In genomic region chr11:119345685-119346084, GRCh38 we compare ENCODE assay signal across 32 cellular contexts. TPM values are rescaled to one million over a fixed set of nuclear protein-coding genes. Genes with fewer than 3 reads are reported as not detected.
"Had no signal": no experiment of that assay in that cellular context is flagged by ENCODE, and none has a peak within 500 bp of the region (broad histone marks: within the 10 kb centered on the region; RNA-seq: fewer than 3 reads in every experiment).

No MANE protein-coding gene starts in this region.

- FAIRE-seq: urothelium cell line had no signal

- ATAC-seq: heart right ventricle; left colon; left lung; naive thymus-derived CD8-positive, alpha-beta T cell; psoas muscle; sciatic nerve; stimulated activated effector memory CD8-positive, alpha-beta T cell treated with anti-CD3 and anti-CD28 coated beads, Interleukin-12 subunit alpha, Interleukin-12 subunit beta, amount 100 ng/mL, for 72 hours; upper lobe of right lung had no signal

- H3K27me3 ChIP-seq: right atrium auricular region, suprapubic skin, tibial artery had no signal

- H3K4me2 ChIP-seq: hepatocyte had no signal

- DNase-seq: heart right ventricle; islet precursor cell; kidney glomerular epithelial cell; left colon; left lung; midbrain; naive thymus-derived CD8-positive, alpha-beta T cell; occipital lobe; psoas muscle; stimulated activated CD4-positive, alpha-beta T cell treated with anti-CD3 and anti-CD28 coated beads, Interleukin-4, amount 100 ng/mL, for 24 hours; stimulated activated naive CD4-positive, alpha-beta T cell; tibial artery; trophoblast cell; upper lobe of right lung had no signal

- H3K79me2 ChIP-seq: hepatocyte, parathyroid adenoma had no signal

- H3K4me3 ChIP-seq: heart right ventricle, hepatocyte, left lung, lung, psoas muscle, right atrium auricular region, skin epidermis, suprapubic skin, thoracic aorta, tibial artery, upper lobe of right lung had no signal

- H3K4me1 ChIP-seq: parathyroid adenoma had no signal

- H3K36me3 ChIP-seq: heart right ventricle, left lung, neutrophil, right atrium auricular region, suprapubic skin, thoracic aorta, tibial artery, upper lobe of right lung had no signal

- H3K27ac ChIP-seq: heart right ventricle, hepatocyte, left lung, neutrophil, parathyroid adenoma, psoas muscle, right atrium auricular region, suprapubic skin, thoracic aorta, tibial artery, upper lobe of right lung had no signal

- H3K9ac ChIP-seq: parathyroid adenoma had no signal

- H2AFZ ChIP-seq: hepatocyte, parathyroid adenoma had no signal

- H3K9me3 ChIP-seq: heart right ventricle, left lung, neutrophil, psoas muscle, right atrium auricular region, suprapubic skin, thoracic aorta, tibial artery, upper lobe of right lung had no signal

RNA-seq across cellular contexts. Expression of gene MFRP, which starts 0.8 kb away (rescaled TPM):
- total RNA-seq: heart right ventricle; hepatocyte; left colon; left lung; liver; lung; mesenteric fat pad; mucosa of gallbladder; naive thymus-derived CD8-positive, alpha-beta T cell; neural crest cell; occipital lobe; osteocyte; posterior vena cava; psoas muscle; right atrium auricular region; sciatic nerve; subcutaneous adipose tissue; upper lobe of right lung had no signal
- polyA plus RNA-seq: hepatocyte; liver; lung; naive thymus-derived CD8-positive, alpha-beta T cell had no signal

RNA-seq across cellular contexts. Expression of gene C1QTNF5, which starts 5.0 kb away (rescaled TPM):
- total RNA-seq: naive thymus-derived CD8-positive, alpha-beta T cell had no signal
- polyA plus RNA-seq: naive thymus-derived CD8-positive, alpha-beta T cell had no signal
